In the genomic region with DNA sequence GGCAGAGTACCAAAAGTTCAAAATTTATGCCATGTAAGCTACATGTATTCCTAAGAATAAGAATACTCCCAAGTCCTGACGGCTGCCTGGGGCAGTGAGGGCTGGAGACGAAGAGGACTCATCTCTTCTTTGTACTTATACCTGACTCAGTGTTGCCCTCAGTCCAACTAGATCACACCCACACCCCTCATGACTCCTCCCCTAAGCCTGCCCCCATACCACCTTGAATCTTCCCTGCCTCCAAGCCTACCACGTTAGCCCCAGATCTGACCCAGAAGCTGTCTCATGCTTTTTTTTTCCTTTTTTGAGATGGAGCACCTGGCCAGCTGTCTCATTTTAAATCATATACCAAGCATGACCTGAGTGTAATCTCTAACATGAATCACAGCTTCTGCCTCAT, we compare ENCODE assay signal across 27 cellular contexts. TPM values are rescaled to one million over a fixed set of nuclear protein-coding genes. Genes with fewer than 3 reads are reported as not detected.
"Had no signal": no experiment of that assay in that cellular context is flagged by ENCODE, and none has a peak within 500 bp of the region (broad histone marks: within the 10 kb centered on the region; RNA-seq: fewer than 3 reads in every experiment).

No MANE protein-coding gene starts in this region.

- H3K9me3 ChIP-seq: adrenal gland, ascending aorta, testis had no signal

- DNase-seq: activated CD8-positive, alpha-beta memory T cell treated with anti-CD3 and anti-CD28 coated beads for 24 hours; activated CD8-positive, alpha-beta memory T cell treated with anti-CD3 and anti-CD28 coated beads, Interleukin-2, amount 50 U/mL, for 4 hours; activated naive CD4-positive, alpha-beta T cell; activated T-cell treated with anti-CD3 and anti-CD28 coated beads, Interleukin-2, amount 50 U/mL, for 24 hours; adrenal gland; cerebellar nuclear complex; foreskin melanocyte; hippocampal formation; left cardiac atrium; mesendoderm; naive B cell; retina; stimulated activated CD4-positive, alpha-beta T cell treated with anti-CD3 and anti-CD28 coated beads, Interleukin-2, amount 100 ng/mL, for 48 hours; stimulated activated CD8-positive, alpha-beta memory T cell treated with anti-CD3 and anti-CD28 coated beads, Interleukin-4, amount 100 ng/mL, for 48 hours; stimulated activated naive CD4-positive, alpha-beta T cell; testis; trophoblast cell had no signal

- FAIRE-seq: TTC549 had no signal

- H3K9me3 Mint-ChIP-seq: activated T-cell treated with anti-CD3 and anti-CD28 coated beads, Interleukin-2, amount 50 U/mL, for 24 hours; activated T-helper 2 cell treated with anti-CD3 and anti-CD28 coated beads, Interferon-gamma antibody, Interleukin-2, Interleukin-4, amounts not matched to agents 10 μg/mL and 5 μg/mL and 100 μg/mL, durations not matched to agents 14 hours and 24 hours and 36 hours; naive B cell; neural crest cell; T-helper 2 cell treated with Interferon-gamma antibody and Interleukin-4, amounts not matched to agents 5 μg/mL and 100 μg/mL, for 36 hours had no signal

- H3K4me3 Mint-ChIP-seq: activated naive CD8-positive, alpha-beta T cell; activated T-cell treated with anti-CD3 and anti-CD28 coated beads, Interleukin-2, amount 50 U/mL, for 24 hours; naive B cell; neural crest cell; T-helper 2 cell treated with Interferon-gamma antibody and Interleukin-4, amounts not matched to agents 5 μg/mL and 100 μg/mL, for 36 hours had no signal

- H3K4me1 ChIP-seq: adrenal gland, ascending aorta had no signal

- H3K27me3 ChIP-seq: ascending aorta, testis had no signal

- H3K36me3 ChIP-seq: adrenal gland, ascending aorta had no signal

- H3K27ac Mint-ChIP-seq: activated naive CD8-positive, alpha-beta T cell; activated T-cell treated with anti-CD3 and anti-CD28 coated beads, Interleukin-2, amount 50 U/mL, for 24 hours; activated T-helper 2 cell treated with anti-CD3 and anti-CD28 coated beads, Interferon-gamma antibody, Interleukin-2, Interleukin-4, amounts not matched to agents 10 μg/mL and 5 μg/mL and 100 μg/mL, durations not matched to agents 14 hours and 24 hours and 36 hours; progenitor cell of endocrine pancreas; T-helper 2 cell treated with Interferon-gamma antibody and Interleukin-4, amounts not matched to agents 5 μg/mL and 100 μg/mL, for 36 hours had no signal

- H3K36me3 Mint-ChIP-seq: activated naive CD8-positive, alpha-beta T cell; naive B cell had no signal

- H3K4me3 ChIP-seq: adrenal gland, ascending aorta, coronary artery, testis had no signal

- ATAC-seq: SK-N-SH treated with all-trans-retinoic acid at 6 μM for 48 hours had no signal

- H3K27ac ChIP-seq: adrenal gland, ascending aorta, coronary artery, testis had no signal

RNA-seq across cellular contexts. Expression of a gene that starts 45.1 kb away (rescaled TPM):
- polyA plus RNA-seq: adrenal gland, liver had no signal

RNA-seq across cellular contexts. Expression of a gene that starts 57.0 kb away (rescaled TPM):
- polyA plus RNA-seq: adrenal gland, liver had no signal
